In the genomic region with DNA sequence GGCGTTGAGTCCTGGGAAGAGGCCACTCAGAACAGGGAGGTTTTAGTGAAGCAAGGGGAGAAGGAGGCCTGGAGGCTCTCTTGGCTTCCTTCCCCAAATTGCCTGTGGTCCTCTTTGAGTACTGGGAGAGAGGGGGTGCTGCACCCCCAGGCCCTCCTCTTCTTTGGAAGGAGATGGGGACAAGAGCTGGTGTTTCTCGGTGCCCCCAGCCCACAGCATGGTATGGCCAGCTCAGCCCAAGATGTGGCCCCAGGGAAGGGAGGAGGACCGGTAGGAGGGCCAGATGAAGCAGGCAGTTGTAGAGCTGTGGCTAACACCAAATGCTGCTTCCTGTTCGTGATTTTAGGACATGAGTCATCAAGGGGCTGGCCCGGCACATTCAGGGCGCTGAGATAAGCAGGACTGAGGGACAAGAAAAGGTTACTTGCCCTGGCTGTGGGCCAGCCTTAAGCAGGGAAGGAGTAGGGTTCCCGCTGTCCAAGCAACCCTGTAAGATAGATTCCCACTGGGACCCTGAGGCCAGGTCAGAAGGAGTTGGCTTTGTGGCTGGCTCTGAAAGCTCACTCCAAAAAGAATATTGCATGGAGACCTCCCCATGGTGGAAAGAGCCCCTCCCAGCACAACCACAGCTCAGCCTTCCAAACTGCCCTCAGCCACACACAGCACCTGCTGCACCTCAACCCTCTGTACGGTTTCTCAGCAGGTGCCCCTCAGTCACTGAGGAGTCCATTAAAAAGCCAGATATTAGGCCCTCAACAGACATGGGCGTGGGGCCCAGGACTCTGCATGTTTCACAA, we compare ENCODE assay signal across 8 cellular contexts. TPM values are rescaled to one million over a fixed set of nuclear protein-coding genes. Genes with fewer than 3 reads are reported as not detected.
DNase-seq lines count a peak whose midpoint lies in the region; ATAC-seq, FAIRE-seq and TF ChIP-seq lines count a peak whose summit lies in the region.

No MANE protein-coding gene starts in this region.

- DNase-seq in GM12892 (ENCODE audit: insufficient read length), result peak; percentile 84
- peak; percentile 70 for DNase-seq in NAMALWA (ENCODE audit: low spot score)
- peak; percentile 55 to 66 for DNase-seq in activated CD8-positive, alpha-beta memory T cell treated with anti-CD3 and anti-CD28 coated beads for 4 hours (ENCODE audit: low read depth in 2 of 2)
- DNase-seq in epithelial cell of prostate (ENCODE audit: low read depth, low spot score), result peak; percentile 33
- DNase-seq in neuronal stem cell (ENCODE audit: low spot score), result no peak
- DNase-seq in thoracic aorta (ENCODE audit: low spot score), result peak; percentile 67
- no peak for DNase-seq in NCI-H1417 (lab: John Stamatoyannopoulos, UW)

- peak overlapping the region; percentile 25 for H3K23ac ChIP-seq in neuronal stem cell (ENCODE audit: low read depth, low read length, poor library complexity)

- H3K9me3 ChIP-seq in neuronal stem cell (replicated peaks in 1 of 2; ENCODE audit: control insufficient read depth in 2 of 2, insufficient read depth in 1 of 2, low read depth in 1 of 2, low read length in 2 of 2) (no peaks in the 10 kb centered on the region), thoracic aorta (no peaks in the 10 kb centered on the region)

- no peak overlapping the region for H3K4ac ChIP-seq in neuronal stem cell (ENCODE audit: low read length)

- no peak overlapping the region for H3K4me2 ChIP-seq in neuronal stem cell (ENCODE audit: insufficient read depth, low read length, poor library complexity, severe bottlenecking)

- H2BK12ac ChIP-seq in neuronal stem cell (ENCODE audit: low read length), result no peak overlapping the region

- peak; percentile 99 for FAIRE-seq in GM12892 (lab: Jason Lieb, UNC)

- H3K18ac ChIP-seq in neuronal stem cell (ENCODE audit: low read length), result peak overlapping the region; percentile 73

- H3K36me3 ChIP-seq in neuronal stem cell (replicated peaks in 1 of 2; ENCODE audit: control insufficient read depth in 2 of 2, insufficient read depth in 2 of 2, low read length in 2 of 2) (no peaks in the 10 kb centered on the region), thoracic aorta (no peaks in the 10 kb centered on the region)

- H4K91ac ChIP-seq in neuronal stem cell (ENCODE audit: low read depth, low read length, poor library complexity), result no peak overlapping the region

- H2BK15ac ChIP-seq in neuronal stem cell (ENCODE audit: low read length), result peak overlapping the region; percentile 93

- H3K14ac ChIP-seq in neuronal stem cell (ENCODE audit: low read length), result no peak overlapping the region

- H3K27me3 ChIP-seq in neuronal stem cell (ENCODE audit: control insufficient read depth in 3 of 3, insufficient read depth in 3 of 3, low read depth in 1 of 3, low read length in 3 of 3) (peaks cover 0 to 38% (median 4%) of the 10 kb centered on the region in 3 experiments), thoracic aorta (replicated peaks; ENCODE audit: insufficient read depth) (no peaks in the 10 kb centered on the region)

- H2BK120ac ChIP-seq in neuronal stem cell (ENCODE audit: low read depth, low read length), result no peak overlapping the region

- no CpG with 5 or more reads among the region's 9 CpGs for WGBS in neuronal stem cell (ENCODE audit: extremely low coverage in 2 of 2, insufficient read length in 2 of 2, insufficient replicate concordance in 1 of 2), 2 donors

- ATAC-seq in HG02571 (IDR thresholded peaks at IDR 0.05; ENCODE audit: unreplicated experiment) (peak; percentile 71), thoracic aorta (ENCODE audit: insufficient number of reproducible peaks, low FRiP score, low read depth) (no peak)

- H2AK5ac ChIP-seq in neuronal stem cell (ENCODE audit: low read depth, low read length), result peak overlapping the region; percentile 88

- H3K79me1 ChIP-seq in neuronal stem cell (ENCODE audit: low read depth, low read length), result no peaks in the 10 kb centered on the region

- H3K4me3 ChIP-seq in neuronal stem cell (ENCODE audit: low read length in 2 of 2) (no peak overlapping the region), thoracic aorta (no peak overlapping the region)

- H3K9ac ChIP-seq in neuronal stem cell (ENCODE audit: low read depth, low read length, poor library complexity), result no peak overlapping the region

- H3K27ac ChIP-seq in epithelial cell of prostate, result no peak overlapping the region
- H3K27ac ChIP-seq in neuronal stem cell (replicated peaks; ENCODE audit: low read length), result no peak overlapping the region
- peak overlapping the region in 1 of 2 donors; percentile 42 for H3K27ac ChIP-seq in thoracic aorta

- no peak for TF ChIP-seq CTCF in thoracic aorta (IDR thresholded peaks at IDR 0.05)

- no peak overlapping the region for H2AFZ ChIP-seq in neuronal stem cell (ENCODE audit: low read length)

- H2BK5ac ChIP-seq in neuronal stem cell (ENCODE audit: low read length), result no peak overlapping the region

- peaks cover 12 to 16% of the 10 kb centered on the region in 2 donors for H3K4me1 ChIP-seq in neuronal stem cell (ENCODE audit: control insufficient read depth in 2 of 2, insufficient read depth in 1 of 2, low read depth in 1 of 2, low read length in 2 of 2)
- H3K4me1 ChIP-seq in thoracic aorta (ENCODE audit: control insufficient read depth in 1 of 2, low read depth in 2 of 2), result peaks cover 14 to 19% of the 10 kb centered on the region in 2 donors

- H4K8ac ChIP-seq in neuronal stem cell (ENCODE audit: low read depth, low read length), result no peak overlapping the region

- TF ChIP-seq POLR2A in GM12892 (IDR thresholded peaks at IDR 0.05; ENCODE audit: low read depth, low read length), result 0 out of 2 replicates have a peak, but pooled peaks have one; percentile 61

RNA-seq across cellular contexts. Expression of a gene that starts 4.9 kb away (rescaled TPM):
- 24.1 TPM for polyA plus RNA-seq in GM12892 (2012; ENCODE audit: missing spikeins)
- 0.73 TPM for polyA plus RNA-seq in neuronal stem cell (2013, experiment 1 of 2)
- 0.68 TPM for polyA plus RNA-seq in neuronal stem cell (2013, experiment 2 of 2)
- total RNA-seq in thoracic aorta, result 10 to 100 TPM; 58.7 to 59.7 TPM

Comparison
In these comparisons a context has a peak if more than half of its experiments do, and no peak if none do; other contexts are left out.
1. DNase-seq: peak in GM12892 (single experiment), NAMALWA (single experiment), activated CD8-positive, alpha-beta memory T cell treated with anti-CD3 and anti-CD28 coated beads for 4 hours (2 of 2), epithelial cell of prostate (single experiment) and thoracic aorta (single experiment); none in neuronal stem cell (single experiment) and NCI-H1417 (0 of 3).